Comparison of ENCODE assay signal across 8 cellular contexts in genomic region chr1:8397511-8397910, GRCh38.
A peak's percentile ranks its signal among the peaks of the same experiment; 100 is the strongest.
DNase-seq lines count a peak whose midpoint lies in the region; ATAC-seq, FAIRE-seq and TF ChIP-seq lines count a peak whose summit lies in the region.

No MANE protein-coding gene starts in this region.

- H3K36me3 Mint-ChIP-seq in activated CD4-positive, alpha-beta memory T cell treated with anti-CD3 and anti-CD28 coated beads for 36 hours, result peaks cover 13% of the 10 kb centered on the region

- H3K9me3 Mint-ChIP-seq in activated CD4-positive, alpha-beta memory T cell treated with anti-CD3 and anti-CD28 coated beads for 36 hours, result no peaks in the 10 kb centered on the region

- POLR2A ChIA-PET in activated CD4-positive, alpha-beta memory T cell treated with anti-CD3 and anti-CD28 coated beads for 36 hours (lab: Charles Lee), result interaction anchor here (0.6 to 1.8 kb wide), 9 partner anchors 10 to 457 kb away, joined by 3 to 14 read pairs (median 4); no protein-coding TSS in a partner anchor

- DNase-seq in activated CD4-positive, alpha-beta memory T cell treated with anti-CD3 and anti-CD28 coated beads for 36 hours, result peak; percentile 36
- DNase-seq in right lobe of liver, result no peak
- no peak for DNase-seq in uterus
- DNase-seq in cerebellar nuclear complex (lab: John Stamatoyannopoulos, UW), result no peak
- no peak for DNase-seq in hippocampal formation (lab: John Stamatoyannopoulos, UW)
- no peak for DNase-seq in frontal cortex (ENCODE audit: low spot score in 2 of 2)

- no peaks in the 10 kb centered on the region for H3K9me3 ChIP-seq in right lobe of liver
- H3K9me3 ChIP-seq in uterus, result no peaks in the 10 kb centered on the region

- peak; percentile 63 for ATAC-seq in GM18511 (IDR thresholded peaks at IDR 0.05; ENCODE audit: unreplicated experiment)
- ATAC-seq in HG03066 (IDR thresholded peaks at IDR 0.05; ENCODE audit: low read depth, unreplicated experiment), result peak; percentile 37
- peak; percentile 42 to 72 (median 62) for ATAC-seq in right lobe of liver

- intact Hi-C loops in activated CD4-positive, alpha-beta memory T cell treated with anti-CD3 and anti-CD28 coated beads for 36 hours (cut with micrococcal nuclease), result loop anchor here (1.0 to 10.0 kb wide), 9 partner anchors 12 to 477 kb away; partner anchors contain the start of gene ENO1
- intact Hi-C loops in right lobe of liver (cut with DNase I) (no loop called here), uterus (cut with DNase I; ENCODE audit: low total_unique reads) (no loop called here)

- WGBS in right lobe of liver (ENCODE audit: insufficient coverage, low coverage, low lambda C conversion rate, missing lambda C conversion rate), result 67% methylated on average over 2 of the region's 2 CpGs

- H3K4me1 Mint-ChIP-seq in activated CD4-positive, alpha-beta memory T cell treated with anti-CD3 and anti-CD28 coated beads for 36 hours (ENCODE audit: low read depth), result peaks cover 67% of the 10 kb centered on the region

- H3K36me3 ChIP-seq in right lobe of liver, result peaks cover 0 to 9% (median 3%) of the 10 kb centered on the region in 4 donors
- H3K36me3 ChIP-seq in uterus, result no peaks in the 10 kb centered on the region

- H3K27ac ChIP-seq in right lobe of liver (peak overlapping the region in 2 of 3 donors; percentile 1 to 23), uterus (peak overlapping the region; percentile 73 to 81)

- no peaks in the 10 kb centered on the region for H3K27me3 Mint-ChIP-seq in activated CD4-positive, alpha-beta memory T cell treated with anti-CD3 and anti-CD28 coated beads for 36 hours

- no peak for FAIRE-seq in frontal cortex (lab: Jason Lieb, UNC)

- TF ChIP-seq POLR2A in right lobe of liver (IDR thresholded peaks at IDR 0.05), result no peak
- TF ChIP-seq POLR2A in uterus (IDR thresholded peaks at IDR 0.05), result no peak

- H3K4me3 ChIP-seq in right lobe of liver (no peak overlapping the region), uterus (no peak overlapping the region)

- H3K4me1 ChIP-seq in right lobe of liver (peaks cover 1 to 10% (median 6%) of the 10 kb centered on the region in 4 donors), uterus (peaks cover 11 to 28% of the 10 kb centered on the region in 2 donors)

- no peak for TF ChIP-seq CTCF in right lobe of liver (IDR thresholded peaks at IDR 0.05)
- TF ChIP-seq CTCF in uterus (IDR thresholded peaks at IDR 0.05), result no peak

- H3K4me3 Mint-ChIP-seq in activated CD4-positive, alpha-beta memory T cell treated with anti-CD3 and anti-CD28 coated beads for 36 hours, result no peak overlapping the region

- H3K27me3 ChIP-seq in right lobe of liver, result no peaks in the 10 kb centered on the region
- H3K27me3 ChIP-seq in uterus, result no peaks in the 10 kb centered on the region

- CTCF ChIA-PET in activated CD4-positive, alpha-beta memory T cell treated with anti-CD3 and anti-CD28 coated beads for 36 hours (lab: Charles Lee), result interaction anchor here (1.0 to 6.1 kb wide), 5 partner anchors 10 to 205 kb away, joined by 3 to 28 read pairs (median 5); no protein-coding TSS in a partner anchor

- peak overlapping the region; percentile 70 for H3K27ac Mint-ChIP-seq in activated CD4-positive, alpha-beta memory T cell treated with anti-CD3 and anti-CD28 coated beads for 36 hours
